6 cellular contexts compared by ENCODE assay signal in the genomic region with DNA sequence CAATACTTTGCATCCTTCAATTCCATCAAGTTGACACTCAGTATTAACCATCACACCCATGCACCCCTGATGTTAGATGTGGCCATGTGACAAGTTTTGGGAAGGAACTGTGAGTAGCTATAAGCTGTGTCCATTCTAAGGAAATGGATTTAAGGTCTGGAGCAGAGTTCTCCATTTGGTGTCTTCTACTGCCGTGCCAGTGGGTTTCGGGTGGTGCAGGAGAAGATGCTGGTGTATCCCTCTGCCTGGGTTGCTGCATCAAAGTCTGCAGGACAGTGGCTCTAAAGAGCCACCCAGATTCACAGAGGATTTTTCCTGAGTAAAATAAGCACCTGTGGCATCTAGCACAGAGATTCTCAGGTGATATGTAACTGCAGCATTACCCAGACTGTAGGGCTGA.
"Had no signal": no experiment of that assay in that cellular context is flagged by ENCODE, and none has a peak within 500 bp of the region (broad histone marks: within the 10 kb centered on the region; RNA-seq: fewer than 3 reads in every experiment).

No MANE protein-coding gene starts in this region.

- H3K4me3 ChIP-seq: K562 had no signal

- H3K27ac ChIP-seq: HL-60 had no signal

- DNase-seq: IMR-90, KBM-7, KG1 had no signal

- ATAC-seq: HepG2, K562 had no signal
